In the genomic region with DNA sequence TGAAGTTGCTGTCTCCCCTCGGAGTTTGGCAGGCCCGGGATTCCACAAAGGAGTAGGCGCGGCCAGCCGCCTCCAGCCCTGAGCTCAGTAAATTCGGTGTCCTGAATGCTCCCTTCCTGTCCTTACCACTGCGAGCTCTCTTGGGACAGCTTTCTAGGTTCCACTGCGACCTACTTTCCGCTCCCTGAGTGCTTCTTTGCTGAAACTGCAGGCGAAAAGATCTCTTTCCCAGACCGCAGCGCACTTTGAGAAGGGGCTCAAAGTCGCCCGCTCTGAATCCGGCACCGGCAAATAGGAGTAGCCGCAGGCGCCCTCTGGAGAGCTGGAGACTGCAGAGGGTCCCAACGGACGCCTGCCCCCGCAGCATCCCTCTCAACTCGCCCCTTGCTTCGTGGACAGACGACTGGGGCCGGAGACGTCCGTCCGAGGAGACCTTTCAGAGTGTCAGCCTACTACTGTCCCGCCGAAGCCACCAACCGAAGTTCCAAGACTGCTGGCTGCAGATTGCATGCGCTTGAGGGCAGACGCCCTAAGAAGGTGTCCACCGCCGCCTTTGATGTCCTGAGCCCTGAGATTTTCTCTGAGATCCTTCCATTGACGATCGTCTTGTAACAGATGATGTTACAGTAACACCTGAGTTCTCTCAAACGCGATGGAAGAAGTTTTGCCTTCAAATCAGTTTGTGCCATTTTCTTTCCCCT, we compare ENCODE assay signal across 15 cellular contexts.
DNase-seq lines count a peak whose midpoint lies in the region; ATAC-seq and TF ChIP-seq lines count a peak whose summit lies in the region.
"Had no signal": no experiment of that assay in that cellular context is flagged by ENCODE, and none has a peak within 500 bp of the region (broad histone marks: within the 10 kb centered on the region; RNA-seq: fewer than 3 reads in every experiment).

No MANE protein-coding gene starts in this region.

- BruUV-seq in PC-9 (replicated peaks; lab: Mats Ljungman, UMichigan) = TSS peak; percentile 8

- no peaks in the 10 kb centered on the region for H3K36me3 Mint-ChIP-seq in naive B cell
- H3K36me3 Mint-ChIP-seq in effector memory CD8-positive, alpha-beta T cell (ENCODE audit: insufficient read depth) = peaks cover 3% of the 10 kb centered on the region
- H3K36me3 Mint-ChIP-seq in CD4-positive, alpha-beta T cell (ENCODE audit: low read depth) = peaks cover under 1% of the 10 kb centered on the region

- H3K9me3 Mint-ChIP-seq in naive B cell = no peaks in the 10 kb centered on the region
- no peaks in the 10 kb centered on the region for H3K9me3 Mint-ChIP-seq in effector memory CD8-positive, alpha-beta T cell
- no peaks in the 10 kb centered on the region for H3K9me3 Mint-ChIP-seq in CD4-positive, alpha-beta T cell

- H3K4me2 ChIP-seq in PC-9 (no peak overlapping the region), fibroblast of lung (ENCODE audit: extremely low read depth, insufficient read depth, low read length) (peak overlapping the region; percentile 91)

- H3K4me3 Mint-ChIP-seq in naive B cell = peak overlapping the region in 5 of 8 donors; percentile 7 to 63 (median 32)
- no peak overlapping the region for H3K4me3 Mint-ChIP-seq in effector memory CD8-positive, alpha-beta T cell
- H3K4me3 Mint-ChIP-seq in CD4-positive, alpha-beta T cell = no peak overlapping the region
- H3K4me3 Mint-ChIP-seq: T-helper 17 cell had no signal

- H3K4me3 ChIP-seq in ACC112 (ENCODE audit: low read depth, low read length) (no peak overlapping the region), PC-9 (no peak overlapping the region), fibroblast of lung (replicated peaks in 1 of 4; ENCODE audit: control extremely low read depth in 1 of 4, insufficient read depth in 1 of 4, low read depth in 3 of 4, low read length in 4 of 4) (peak overlapping the region; percentile 30 to 49 (median 35))
- H3K4me3 ChIP-seq: adrenal gland, spleen had no signal

- peaks cover 8% of the 10 kb centered on the region for H3K4me1 ChIP-seq in ACC112 (ENCODE audit: control insufficient read depth, insufficient read depth, low read length, unreplicated experiment)
- H3K4me1 ChIP-seq in PC-9 (replicated peaks; ENCODE audit: insufficient read depth) = peaks cover 28% of the 10 kb centered on the region
- peaks cover 7% of the 10 kb centered on the region for H3K4me1 ChIP-seq in fibroblast of lung (ENCODE audit: control insufficient read depth, extremely low read depth, insufficient read depth, low read length)
- H3K4me1 ChIP-seq: adrenal gland had no signal

- peaks cover 0 to 13% (median 9%) of the 10 kb centered on the region in 3 donors for H3K4me1 Mint-ChIP-seq in naive B cell
- peaks cover 2% of the 10 kb centered on the region in 2 donors for H3K4me1 Mint-ChIP-seq in effector memory CD8-positive, alpha-beta T cell (ENCODE audit: low read depth in 2 of 2)
- peaks cover 9% of the 10 kb centered on the region for H3K4me1 Mint-ChIP-seq in CD4-positive, alpha-beta T cell (ENCODE audit: low read depth)

- no peak for ATAC-seq in naive B cell (ENCODE audit: low read depth in 2 of 2)
- ATAC-seq in effector memory CD8-positive, alpha-beta T cell (replicated peaks) = no peak
- no peak for ATAC-seq in CD4-positive, alpha-beta T cell (ENCODE audit: poor library complexity)
- ATAC-seq: T-helper 17 cell had no signal

- H3K27ac ChIP-seq in ACC112 (ENCODE audit: low read depth, low read length) (no peak overlapping the region), PC-9 (no peak overlapping the region), fibroblast of lung (ENCODE audit: insufficient read depth, low read length) (peak overlapping the region; percentile 34)
- no peak overlapping the region for H3K27ac ChIP-seq in CD4-positive, alpha-beta T cell (ENCODE audit: low read depth, low read length)
- H3K27ac ChIP-seq: adrenal gland, foreskin keratinocyte, spleen had no signal

- H3K27me3 ChIP-seq in ACC112 (ENCODE audit: insufficient read depth, low read length) (no peaks in the 10 kb centered on the region), PC-9 (ENCODE audit: insufficient read depth, low read depth) (no peaks in the 10 kb centered on the region), fibroblast of lung (ENCODE audit: control insufficient read depth, insufficient read depth, low read length) (no peaks in the 10 kb centered on the region)
- no peaks in the 10 kb centered on the region for H3K27me3 ChIP-seq in CD4-positive, alpha-beta T cell (ENCODE audit: control insufficient read depth, insufficient read depth, low read length)
- H3K27me3 ChIP-seq: foreskin keratinocyte had no signal

- no peaks in the 10 kb centered on the region for H3K36me3 ChIP-seq in ACC112 (ENCODE audit: insufficient read depth, low read length)
- H3K36me3 ChIP-seq in PC-9 (ENCODE audit: low read depth) = peaks cover 7% of the 10 kb centered on the region; the same call in 1 of the 2 replicates
- no peaks in the 10 kb centered on the region for H3K36me3 ChIP-seq in fibroblast of lung (ENCODE audit: control insufficient read depth, insufficient read depth, low read length)
- H3K36me3 ChIP-seq: adrenal gland, spleen had no signal

- POLR2A ChIA-PET in PC-9 (lab: Charles Lee; ENCODE audit: unreplicated experiment) = no interaction called here
- POLR2A ChIA-PET in CD4-positive, alpha-beta T cell (lab: Charles Lee) = interaction anchor here (1.2 to 1.8 kb wide), 2 partner anchors 27 to 48 kb away, joined by 3 read pairs; no protein-coding TSS in a partner anchor

- DNase-seq in PC-9 = peak in 1 of 2 experiments; percentile 17
- peak; percentile 27 for DNase-seq in fibroblast of lung (ENCODE audit: low read depth in 2 of 2)
- no peak for DNase-seq in naive B cell
- DNase-seq in effector memory CD8-positive, alpha-beta T cell = no peak
- DNase-seq in NK-92 (lab: John Stamatoyannopoulos, UW; ENCODE audit: unreplicated experiment) = no peak
- DNase-seq in DMS53 (lab: John Stamatoyannopoulos, UW) = no peak
- no peak for DNase-seq in CD4-positive, alpha-beta T cell
- DNase-seq: GF-D8, midbrain, NCI-H2081, spleen, T-helper 17 cell had no signal

- intact Hi-C loops in PC-9 (cut with micrococcal nuclease; ENCODE audit: unreplicated experiment) = no loop called here
- intact Hi-C loops in CD4-positive, alpha-beta T cell (cut with DNase I, micrococcal nuclease) = no loop called here

- H3K9me3 ChIP-seq in PC-9 (ENCODE audit: insufficient read depth, low read depth) = peaks cover 14% of the 10 kb centered on the region
- no peaks in the 10 kb centered on the region for H3K9me3 ChIP-seq in fibroblast of lung (ENCODE audit: control insufficient read depth, insufficient read depth, low read depth, low read length)
- H3K9me3 ChIP-seq in CD4-positive, alpha-beta T cell (ENCODE audit: control insufficient read depth, low read length) = no peaks in the 10 kb centered on the region
- H3K9me3 ChIP-seq: adrenal gland, spleen had no signal

- no peaks in the 10 kb centered on the region for H3K9me2 ChIP-seq in PC-9 (ENCODE audit: insufficient read depth)

- H3F3A ChIP-seq in PC-9 (ENCODE audit: insufficient read depth, low read depth) = peaks cover 13% of the 10 kb centered on the region; the same call in 1 of the 2 replicates

- no peak for TF ChIP-seq CTCF in PC-9 (conservative IDR thresholded peaks at IDR 0.05)
- TF ChIP-seq CTCF in fibroblast of lung (conservative IDR thresholded peaks at IDR 0.05 in 1 of 2, IDR thresholded peaks at IDR 0.05 in 1 of 2; ENCODE audit: low read depth in 1 of 2, low read length in 2 of 2) = no peak
- TF ChIP-seq CTCF in CD4-positive, alpha-beta T cell (IDR thresholded peaks at IDR 0.05) = no peak

- peak overlapping the region; percentile 17 for H2AFZ ChIP-seq in ACC112 (ENCODE audit: low read length, unreplicated experiment)
- no peak overlapping the region for H2AFZ ChIP-seq in PC-9
- H2AFZ ChIP-seq in fibroblast of lung (ENCODE audit: low read length) = peak overlapping the region; percentile 92

- H3K9ac ChIP-seq in fibroblast of lung (ENCODE audit: insufficient read depth, low read length) = no peak overlapping the region

- CTCF ChIA-PET in PC-9 (lab: Charles Lee) = interaction anchor here (0.5 to 1.2 kb wide), 3 partner anchors 14 to 64 kb away, joined by 3 to 6 read pairs (median 4); no protein-coding TSS in a partner anchor
- CTCF ChIA-PET in CD4-positive, alpha-beta T cell (lab: Charles Lee) = interaction anchor here (0.6 kb wide), 1 partner anchor 15 kb away, joined by 3 read pairs; no protein-coding TSS in a partner anchor

- no peaks in the 10 kb centered on the region for H3K79me2 ChIP-seq in ACC112 (ENCODE audit: control insufficient read depth, insufficient read depth, low read length, unreplicated experiment)
- H3K79me2 ChIP-seq in PC-9 (ENCODE audit: low read depth) = no peaks in the 10 kb centered on the region
- H3K79me2 ChIP-seq in fibroblast of lung (ENCODE audit: control insufficient read depth, insufficient read depth, low read length) = no peaks in the 10 kb centered on the region

- H3K27me3 Mint-ChIP-seq in naive B cell = peaks cover 13 to 31% (median 17%) of the 10 kb centered on the region in 3 donors
- no peaks in the 10 kb centered on the region for H3K27me3 Mint-ChIP-seq in effector memory CD8-positive, alpha-beta T cell
- H3K27me3 Mint-ChIP-seq in CD4-positive, alpha-beta T cell = no peaks in the 10 kb centered on the region
- H3K27me3 Mint-ChIP-seq: T-helper 17 cell had no signal

- no peaks in the 10 kb centered on the region for H4K20me1 ChIP-seq in PC-9 (ENCODE audit: insufficient read depth)
- H4K20me1 ChIP-seq in fibroblast of lung (ENCODE audit: control insufficient read depth, extremely low read depth, insufficient read depth, low read length) = no peaks in the 10 kb centered on the region

- peak overlapping the region in 3 of 6 donors; percentile 17 to 79 (median 49) for H3K27ac Mint-ChIP-seq in naive B cell
- H3K27ac Mint-ChIP-seq in effector memory CD8-positive, alpha-beta T cell = no peak overlapping the region
- no peak overlapping the region for H3K27ac Mint-ChIP-seq in CD4-positive, alpha-beta T cell
- H3K27ac Mint-ChIP-seq: T-helper 17 cell had no signal

Comparison
In these comparisons a context has a peak if more than half of its experiments do, and no peak if none do; other contexts are left out.
1. H3K4me3 ChIP-seq: peak in fibroblast of lung (4 of 4); none in ACC112 (single experiment) and PC-9 (single experiment).
2. DNase-seq: peak in fibroblast of lung (2 of 2); none in naive B cell (single experiment), effector memory CD8-positive, alpha-beta T cell (0 of 3), NK-92 (single experiment), DMS53 (single experiment) and CD4-positive, alpha-beta T cell (0 of 10).
3. H3K4me3 Mint-ChIP-seq: peak in naive B cell (5 of 8); none in effector memory CD8-positive, alpha-beta T cell (0 of 2) and CD4-positive, alpha-beta T cell (single experiment).